1 cellular context compared by ENCODE assay signal in genomic region chr6:11427827-11428245, GRCh38.
TF ChIP-seq lines count a peak whose summit lies in the region.

No MANE protein-coding gene starts in this region.

TF ChIP-seq in H1, 55 proteins besides CTCF, POLR2A, EP300 and RAD21 (continued from another document):
- TF ChIP-seq MAX (IDR thresholded peaks at IDR 0.05) (no peak), TEAD4 (IDR thresholded peaks at IDR 0.05; ENCODE audit: low read depth, low read length) (no peak), BCL11A (IDR thresholded peaks at IDR 0.05; ENCODE audit: low read depth in 2 of 2, low read length in 2 of 2) (no peak), GABPA (IDR thresholded peaks at IDR 0.05; ENCODE audit: borderline replicate concordance, insufficient read depth, low read length) (no peak), TAF1 (IDR thresholded peaks at IDR 0.05; ENCODE audit: low read depth, low read length) (no peak)
